In the genomic region with DNA sequence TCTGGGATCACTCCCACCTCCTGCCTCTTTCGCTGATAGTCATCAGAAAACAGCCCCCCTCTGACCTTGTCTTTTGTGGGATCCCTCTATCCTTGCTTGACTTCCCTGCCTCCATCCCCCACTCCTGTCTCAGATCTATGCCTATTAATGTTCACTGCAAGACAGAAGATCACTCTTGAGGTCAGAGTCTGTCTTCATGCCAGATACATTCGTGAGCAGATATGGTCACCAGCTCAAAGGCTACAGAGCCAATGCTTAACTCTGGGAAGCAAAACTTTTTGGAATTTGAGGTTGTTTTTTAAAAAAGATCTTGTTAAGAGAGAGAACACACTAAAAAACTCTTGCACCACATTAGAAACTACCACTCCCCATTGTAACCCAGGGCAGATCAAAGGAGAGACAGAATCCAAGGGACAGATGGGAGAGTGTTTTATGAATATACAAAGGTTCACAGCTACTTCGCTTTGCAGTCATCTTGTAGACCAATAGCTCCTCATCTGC, we compare ENCODE assay signal across 10 cellular contexts. TPM values are rescaled to one million over a fixed set of nuclear protein-coding genes. Genes with fewer than 3 reads are reported as not detected.
A peak's percentile ranks its signal among the peaks of the same experiment; 100 is the strongest.
DNase-seq lines count a peak whose midpoint lies in the region; ATAC-seq and TF ChIP-seq lines count a peak whose summit lies in the region.
"Had no signal": no experiment of that assay in that cellular context is flagged by ENCODE, and none has a peak within 500 bp of the region (broad histone marks: within the 10 kb centered on the region; RNA-seq: fewer than 3 reads in every experiment).

No MANE protein-coding gene starts in this region.

- no peaks in the 10 kb centered on the region for H3K9me3 Mint-ChIP-seq in T-helper 2 cell treated with Interferon-gamma antibody and Interleukin-4, amounts not matched to agents 5 μg/mL and 100 μg/mL, for 36 hours
- H3K9me3 Mint-ChIP-seq in neural crest cell, result no peaks in the 10 kb centered on the region
- H3K9me3 Mint-ChIP-seq: T-helper 1 cell treated with Interleukin-12 subunit alpha and Interleukin-12 subunit beta and Interleukin-4 antibody, amounts not matched to agents 30 μg/mL and 1 μg/mL, for 36 hours had no signal

- TF ChIP-seq EP300 in esophagus muscularis mucosa (IDR thresholded peaks at IDR 0.05), result no peak

- no peak for DNase-seq in T-helper 2 cell treated with Interferon-gamma antibody and Interleukin-4, amounts not matched to agents 5 μg/mL and 100 μg/mL, for 36 hours (ENCODE audit: low spot score)
- DNase-seq in T-helper 2 cell, result no peak
- DNase-seq in esophagus muscularis mucosa (ENCODE audit: extremely low spot score), result no peak
- DNase-seq in neural crest cell (ENCODE audit: low read depth, low spot score), result no peak
- no peak for DNase-seq in DMS79 treated with DMSO at 0.1 percent for 48 hours (lab: John Stamatoyannopoulos, UW)
- no peak for DNase-seq in T-helper 9 cell
- DNase-seq: NCI-H1105 treated with DMSO at 0.1 percent for 48 hours had no signal

- peaks cover under 1 to 32% (median 9%) of the 10 kb centered on the region in 4 donors for H3K36me3 ChIP-seq in esophagus muscularis mucosa

- intact Hi-C loops in esophagus muscularis mucosa (cut with DNase I), result no loop called here

- peaks cover 98 to 100% (median 100%) of the 10 kb centered on the region in 4 donors for H3K4me1 ChIP-seq in esophagus muscularis mucosa

- no peaks in the 10 kb centered on the region for H3K27me3 ChIP-seq in esophagus muscularis mucosa

- H3K4me3 Mint-ChIP-seq in T-helper 2 cell treated with Interferon-gamma antibody and Interleukin-4, amounts not matched to agents 5 μg/mL and 100 μg/mL, for 36 hours, result no peak overlapping the region
- peak overlapping the region; percentile 69 for H3K4me3 Mint-ChIP-seq in neural crest cell
- H3K4me3 Mint-ChIP-seq: T-helper 1 cell treated with Interleukin-12 subunit alpha and Interleukin-12 subunit beta and Interleukin-4 antibody, amounts not matched to agents 30 μg/mL and 1 μg/mL, for 36 hours had no signal

- no peaks in the 10 kb centered on the region for H3K9me3 ChIP-seq in esophagus muscularis mucosa

- H3K4me1 Mint-ChIP-seq in T-helper 2 cell treated with Interferon-gamma antibody and Interleukin-4, amounts not matched to agents 5 μg/mL and 100 μg/mL, for 36 hours (ENCODE audit: low read depth), result peaks cover 16% of the 10 kb centered on the region
- peaks cover 90% of the 10 kb centered on the region for H3K4me1 Mint-ChIP-seq in neural crest cell

- peak overlapping the region; percentile 99 to 100 (median 100) for H3K27ac ChIP-seq in esophagus muscularis mucosa (replicated peaks in 1 of 4)

- peak overlapping the region; percentile 10 for H3K27ac Mint-ChIP-seq in T-helper 2 cell treated with Interferon-gamma antibody and Interleukin-4, amounts not matched to agents 5 μg/mL and 100 μg/mL, for 36 hours
- no peak overlapping the region for H3K27ac Mint-ChIP-seq in neural crest cell (ENCODE audit: unreplicated experiment)
- H3K27ac Mint-ChIP-seq: T-helper 1 cell treated with Interleukin-12 subunit alpha and Interleukin-12 subunit beta and Interleukin-4 antibody, amounts not matched to agents 30 μg/mL and 1 μg/mL, for 36 hours had no signal

- ATAC-seq in GM21390 (IDR thresholded peaks at IDR 0.05; ENCODE audit: unreplicated experiment) (no peak), HG03520 (IDR thresholded peaks at IDR 0.05; ENCODE audit: unreplicated experiment) (no peak)

- peaks cover 18% of the 10 kb centered on the region for H3K36me3 Mint-ChIP-seq in T-helper 2 cell treated with Interferon-gamma antibody and Interleukin-4, amounts not matched to agents 5 μg/mL and 100 μg/mL, for 36 hours (ENCODE audit: low read depth)
- H3K36me3 Mint-ChIP-seq in neural crest cell (ENCODE audit: low read depth), result peaks cover 11% of the 10 kb centered on the region

- no peaks in the 10 kb centered on the region for H3K27me3 Mint-ChIP-seq in T-helper 2 cell treated with Interferon-gamma antibody and Interleukin-4, amounts not matched to agents 5 μg/mL and 100 μg/mL, for 36 hours (ENCODE audit: low read depth)
- H3K27me3 Mint-ChIP-seq in neural crest cell (ENCODE audit: low read depth), result no peaks in the 10 kb centered on the region

- no peak for TF ChIP-seq POLR2A in esophagus muscularis mucosa (IDR thresholded peaks at IDR 0.05; ENCODE audit: low read depth)

- peak overlapping the region; percentile 23 to 51 (median 34) for H3K4me3 ChIP-seq in esophagus muscularis mucosa

- WGBS in esophagus muscularis mucosa, result 50% methylated on average over 3 of the region's 3 CpGs

- TF ChIP-seq CTCF in esophagus muscularis mucosa (IDR thresholded peaks at IDR 0.05), result no peak
- TF ChIP-seq CTCF in neural crest cell (conservative IDR thresholded peaks at IDR 0.05), result no peak

RNA-seq across cellular contexts. Expression of a gene that starts 17.1 kb away (rescaled TPM):
- total RNA-seq in esophagus muscularis mucosa, result not detected
- total RNA-seq in neural crest cell, result not detected in 2 replicates
